ENCODE assay signal across 11 cellular contexts in the genomic region with DNA sequence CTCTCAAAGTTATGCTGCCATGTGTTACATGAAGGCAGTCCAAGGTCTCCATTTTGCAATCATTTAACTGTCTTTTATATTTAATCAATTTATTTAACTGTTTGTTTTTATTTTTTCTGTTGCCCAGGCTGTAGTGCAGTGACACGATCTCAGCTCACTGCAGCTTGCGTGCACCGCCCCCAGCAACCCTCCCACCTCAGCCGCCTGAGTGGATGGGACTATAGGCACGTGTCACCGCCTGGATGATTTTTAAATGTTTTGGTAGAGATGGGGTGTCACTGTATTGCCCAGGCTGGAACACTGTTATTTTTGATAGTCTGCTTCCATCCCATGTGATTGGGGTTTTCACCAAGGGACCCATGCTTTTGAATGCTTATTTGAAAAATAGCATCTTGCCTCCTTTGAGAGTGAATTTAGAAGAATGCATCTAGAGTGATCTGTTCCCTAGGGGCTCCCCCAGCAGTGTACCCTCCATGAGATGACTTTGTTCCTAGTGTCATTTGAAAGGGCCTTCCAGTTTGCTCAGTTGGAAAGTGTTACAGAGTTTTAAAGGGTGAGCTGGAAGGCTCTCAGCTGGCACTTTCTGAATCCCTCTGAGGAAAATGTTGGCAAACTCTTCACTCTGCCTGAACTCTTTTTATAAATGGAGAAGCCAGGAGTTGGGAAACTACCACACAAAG.
A peak's percentile ranks its signal among the peaks of the same experiment; 100 is the strongest.
DNase-seq lines count a peak whose midpoint lies in the region; ATAC-seq, FAIRE-seq and TF ChIP-seq lines count a peak whose summit lies in the region.
"Had no signal": no experiment of that assay in that cellular context is flagged by ENCODE, and none has a peak within 500 bp of the region (broad histone marks: within the 10 kb centered on the region; RNA-seq: fewer than 3 reads in every experiment).

No MANE protein-coding gene starts in this region.

- TF ChIP-seq EP300 in esophagus muscularis mucosa (IDR thresholded peaks at IDR 0.05): no peak

- peak overlapping the region; percentile 25 for H3K4me3 ChIP-seq in BLaER1
- H3K4me3 ChIP-seq in esophagus muscularis mucosa: no peak overlapping the region

- peak; percentile 20 to 26 for ATAC-seq in naive B cell (ENCODE audit: low read depth in 2 of 2)
- no peak for ATAC-seq in GM21529 (IDR thresholded peaks at IDR 0.05; ENCODE audit: unreplicated experiment)

- H3K27ac ChIP-seq in BLaER1: peak overlapping the region; percentile 67
- peak overlapping the region; percentile 50 for H3K27ac ChIP-seq in KOPT-K1 (ENCODE audit: low read depth, low read length, poor library complexity, severe bottlenecking)
- H3K27ac ChIP-seq in esophagus muscularis mucosa (replicated peaks in 1 of 4): peak overlapping the region; percentile 7 to 59 (median 36)

- H3K4me1 Mint-ChIP-seq in naive B cell: peaks cover 75 to 91% (median 85%) of the 10 kb centered on the region in 3 donors

- whole genome bisulfite sequencing in esophagus muscularis mucosa: 90% methylated on average over 6 of the region's 6 CpGs

- H3K27me3 ChIP-seq in BLaER1 (no peaks in the 10 kb centered on the region), esophagus muscularis mucosa (no peaks in the 10 kb centered on the region)

- peak overlapping the region; percentile 66; the same call in 1 of the 2 replicates for H3K9ac ChIP-seq in BLaER1

- H3K9me3 Mint-ChIP-seq in naive B cell: peaks cover 0 to 2% (median 0%) of the 10 kb centered on the region in 7 donors

- peaks cover 92% of the 10 kb centered on the region for H4K20me1 ChIP-seq in BLaER1

- FAIRE-seq in GM12892 (lab: Jason Lieb, UNC): no peak

- peaks cover 86% of the 10 kb centered on the region for H3K4me1 ChIP-seq in BLaER1
- peaks cover 39 to 58% (median 46%) of the 10 kb centered on the region in 4 donors for H3K4me1 ChIP-seq in esophagus muscularis mucosa

- peak overlapping the region; percentile 27 to 82 (median 55) for H3K27ac Mint-ChIP-seq in naive B cell

- no peak for TF ChIP-seq POLR2A in esophagus muscularis mucosa (IDR thresholded peaks at IDR 0.05; ENCODE audit: low read depth)
- TF ChIP-seq POLR2A in GM12892 (IDR thresholded peaks at IDR 0.05; ENCODE audit: low read depth, low read length): no peak

- H3K9me3 ChIP-seq in BLaER1 (peaks cover 20% of the 10 kb centered on the region), KOPT-K1 (ENCODE audit: insufficient read depth, low read length, poor library complexity, severe bottlenecking) (peaks cover 16% of the 10 kb centered on the region), esophagus muscularis mucosa (no peaks in the 10 kb centered on the region)

- H3K36me3 Mint-ChIP-seq in naive B cell: peaks cover 0 to 6% of the 10 kb centered on the region in 2 donors

- no peaks in the 10 kb centered on the region for H3K27me3 Mint-ChIP-seq in naive B cell

- H3K4me3 Mint-ChIP-seq in naive B cell: peak overlapping the region; percentile 14 to 76 (median 46)

- DNase-seq in esophagus muscularis mucosa (ENCODE audit: extremely low spot score): no peak
- DNase-seq in naive B cell: no peak
- DNase-seq in GM12892 (ENCODE audit: insufficient read length): no peak
- no peak for DNase-seq in GDM1 (lab: John Stamatoyannopoulos, UW)
- no peak for DNase-seq in central memory CD4-positive, alpha-beta T cell
- DNase-seq: activated CD8-positive, alpha-beta memory T cell treated with anti-CD3 and anti-CD28 coated beads for 24 hours; cerebellar nuclear complex; glutamatergic neuron had no signal

- H3K36me3 ChIP-seq in BLaER1 (peaks cover 21% of the 10 kb centered on the region), KOPT-K1 (ENCODE audit: insufficient read depth, low read length) (peaks cover 14% of the 10 kb centered on the region; the same call in 1 of the 2 replicates), esophagus muscularis mucosa (no peaks in the 10 kb centered on the region)

- peak overlapping the region; percentile 81 for H3K4me2 ChIP-seq in BLaER1

- intact Hi-C loops in esophagus muscularis mucosa (cut with DNase I): no loop called here

- no peak for TF ChIP-seq CTCF in esophagus muscularis mucosa (IDR thresholded peaks at IDR 0.05)
